1 cellular context compared by ENCODE assay signal in genomic region chr2:144650886-144651285, GRCh38.
TF ChIP-seq lines count a peak whose summit lies in the region.

No MANE protein-coding gene starts in this region.

TF ChIP-seq in K562, 482 proteins besides CTCF, POLR2A, EP300 and RAD21 (continued from another document):
- TF ChIP-seq PBX2 (CRISPR knock-in tag; IDR thresholded peaks at IDR 0.05; ENCODE audit: low read depth) (no peak), PBX2 (tag; conservative IDR thresholded peaks at IDR 0.05; ENCODE audit: low read depth) (peak; percentile 34; the same call in 1 of the 2 replicates), MCM7 (IDR thresholded peaks at IDR 0.05) (no peak), ZNF445 (CRISPR knock-in tag; IDR thresholded peaks at IDR 0.05; ENCODE audit: low read depth) (no peak), HSF4 (CRISPR knock-in tag; IDR thresholded peaks at IDR 0.05; ENCODE audit: borderline replicate concordance) (no peak)
- TF ChIP-seq, protein P1, sequence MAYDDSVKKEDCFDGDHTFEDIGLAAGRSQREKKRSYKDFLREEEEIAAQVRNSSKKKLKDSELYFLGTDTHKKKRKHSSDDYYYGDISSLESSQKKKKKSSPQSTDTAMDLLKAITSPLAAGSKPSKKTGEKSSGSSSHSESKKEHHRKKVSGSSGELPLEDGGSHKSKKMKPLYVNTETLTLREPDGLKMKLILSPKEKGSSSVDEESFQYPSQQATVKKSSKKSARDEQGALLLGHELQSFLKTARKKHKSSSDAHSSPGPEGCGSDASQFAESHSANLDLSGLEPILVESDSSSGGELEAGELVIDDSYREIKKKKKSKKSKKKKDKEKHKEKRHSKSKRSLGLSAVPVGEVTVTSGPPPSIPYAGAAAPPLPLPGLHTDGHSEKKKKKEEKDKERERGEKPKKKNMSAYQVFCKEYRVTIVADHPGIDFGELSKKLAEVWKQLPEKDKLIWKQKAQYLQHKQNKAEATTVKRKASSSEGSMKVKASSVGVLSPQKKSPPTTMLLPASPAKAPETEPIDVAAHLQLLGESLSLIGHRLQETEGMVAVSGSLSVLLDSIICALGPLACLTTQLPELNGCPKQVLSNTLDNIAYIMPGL (CRISPR knock-in tag; IDR thresholded peaks at IDR 0.05), result no peak
